Comparison of ENCODE assay signal across 9 cellular contexts in genomic region chr11:67268684-67269268, GRCh38. TPM values are rescaled to one million over a fixed set of nuclear protein-coding genes. Genes with fewer than 3 reads are reported as not detected.
DNase-seq lines count a peak whose midpoint lies in the region; ATAC-seq, FAIRE-seq and TF ChIP-seq lines count a peak whose summit lies in the region.
"Had no signal": no experiment of that assay in that cellular context is flagged by ENCODE, and none has a peak within 500 bp of the region (broad histone marks: within the 10 kb centered on the region; RNA-seq: fewer than 3 reads in every experiment).

No MANE protein-coding gene starts in this region.

- peaks cover 23% of the 10 kb centered on the region for H3K27me3 Mint-ChIP-seq in H9 (ENCODE audit: low read depth)
- H3K27me3 Mint-ChIP-seq in activated CD8-positive, alpha-beta T cell treated with anti-CD3 and anti-CD28 coated beads, Interleukin-2, amount 10 ng/mL, durations not matched to agents 7 days and 5 days (ENCODE audit: low read depth) = no peaks in the 10 kb centered on the region

- H4K5ac ChIP-seq in H9 (ENCODE audit: insufficient read length, low read depth, low read length) = no peak overlapping the region

- WGBS in H9 (ENCODE audit: extremely low coverage, insufficient read length, low lambda C conversion rate) = no CpG with 5 or more reads among the region's 16 CpGs
- WGBS in small intestine, 3 donors = 73 to 77% (median 77%) methylated on average over 16 of the region's 16 CpGs

- no peak overlapping the region for H3K27ac Mint-ChIP-seq in H9
- H3K27ac Mint-ChIP-seq in activated CD8-positive, alpha-beta T cell treated with anti-CD3 and anti-CD28 coated beads, Interleukin-2, amount 10 ng/mL, durations not matched to agents 7 days and 5 days = peak overlapping the region; percentile 99

- peaks cover 8% of the 10 kb centered on the region for H3K23me2 ChIP-seq in H9 (ENCODE audit: insufficient read length, low read depth, low read length, poor library complexity, severe bottlenecking)

- H2BK12ac ChIP-seq in H9 (ENCODE audit: insufficient read length, low read depth, low read length) = no peak overlapping the region

- H3K4me1 ChIP-seq in H9 (ENCODE audit: insufficient read depth, low read length) = peaks cover 12% of the 10 kb centered on the region
- peaks cover 48 to 72% of the 10 kb centered on the region in 2 donors for H3K4me1 ChIP-seq in kidney (ENCODE audit: control insufficient read depth in 1 of 2, insufficient read depth in 1 of 2, low read depth in 1 of 2, low read length in 2 of 2)
- H3K4me1 ChIP-seq in small intestine (ENCODE audit: control insufficient read depth in 2 of 2, insufficient read depth in 1 of 2, low read depth in 1 of 2, low read length in 1 of 2) = peaks cover 12 to 15% of the 10 kb centered on the region in 2 donors

- no peak overlapping the region for H2BK120ac ChIP-seq in H9 (ENCODE audit: low read depth, low read length, poor library complexity, severe bottlenecking)

- no peaks in the 10 kb centered on the region for H3K9me3 Mint-ChIP-seq in H9
- no peaks in the 10 kb centered on the region for H3K9me3 Mint-ChIP-seq in activated CD8-positive, alpha-beta T cell treated with anti-CD3 and anti-CD28 coated beads, Interleukin-2, amount 10 ng/mL, durations not matched to agents 7 days and 5 days (ENCODE audit: insufficient read depth)

- H2AFZ ChIP-seq in H9 (ENCODE audit: low read length) = no peak overlapping the region

- peaks cover 12% of the 10 kb centered on the region; the same call in 1 of the 2 replicates for H3K79me2 ChIP-seq in H9 (ENCODE audit: insufficient read depth, low read length)

- CTCF ChIA-PET in activated CD8-positive, alpha-beta T cell treated with anti-CD3 and anti-CD28 coated beads, Interleukin-2, amount 10 ng/mL, durations not matched to agents 7 days and 5 days (lab: Charles Lee) = interaction anchor here (1.0 to 7.4 kb wide), 9 partner anchors 8 to 133 kb away, joined by 3 to 60 read pairs (median 5); partner anchors contain the start of genes ANKRD13D and PPP1CA

- H3K4me2 ChIP-seq in H9 (ENCODE audit: insufficient read depth, insufficient read length, low read length) = no peak overlapping the region

- POLR2A ChIA-PET in activated CD8-positive, alpha-beta T cell treated with anti-CD3 and anti-CD28 coated beads, Interleukin-2, amount 10 ng/mL, durations not matched to agents 7 days and 5 days (lab: Charles Lee) = interaction anchor here (0.9 to 8.1 kb wide), 8 partner anchors 8 to 84 kb away, joined by 4 to 201 read pairs (median 14); partner anchors contain the start of genes ANKRD13D and POLD4

- H2BK5ac ChIP-seq in H9 (ENCODE audit: insufficient read length, low read length) = no peak overlapping the region

- H3K36me3 Mint-ChIP-seq in H9 (ENCODE audit: insufficient read depth in 1 of 3, low read depth in 3 of 3) = peaks cover 0 to 11% (median 10%) of the 10 kb centered on the region in 3 experiments; a peak in 5 of 7 replicates
- H3K36me3 Mint-ChIP-seq in activated CD8-positive, alpha-beta T cell treated with anti-CD3 and anti-CD28 coated beads, Interleukin-2, amount 10 ng/mL, durations not matched to agents 7 days and 5 days (ENCODE audit: low read depth) = peaks cover 66% of the 10 kb centered on the region

- intact Hi-C loops in kidney (cut with DNase I) = loop anchor here (5.0 kb wide), 1 partner anchor 49 kb away; no protein-coding TSS in a partner anchor

- H2BK20ac ChIP-seq in H9 (ENCODE audit: low read depth, low read length, poor library complexity, severe bottlenecking) = no peak overlapping the region

- H3K36me3 ChIP-seq in kidney (ENCODE audit: control insufficient read depth in 1 of 2, insufficient read depth in 2 of 2, low read length in 2 of 2) (peaks cover 2 to 5% of the 10 kb centered on the region in 2 donors), small intestine (ENCODE audit: control insufficient read depth in 2 of 2, insufficient read depth in 2 of 2, low read length in 2 of 2) (peaks cover 2 to 3% of the 10 kb centered on the region in 2 donors)

- H3K4ac ChIP-seq in H9 (ENCODE audit: low read depth, low read length) = no peak overlapping the region

- H3K9ac ChIP-seq in H9 (ENCODE audit: extremely low read depth, insufficient read length, low read length) (no peak overlapping the region), kidney (ENCODE audit: low read length in 2 of 2) (no peak overlapping the region)

- H4K8ac ChIP-seq in H9 (replicated peaks; ENCODE audit: insufficient read length, low read depth, low read length) = no peak overlapping the region

- TF ChIP-seq CTCF in H9 (conservative IDR thresholded peaks at IDR 0.05) = no peak
- no peak for TF ChIP-seq CTCF in kidney (IDR thresholded peaks at IDR 0.05; ENCODE audit: borderline replicate concordance, extremely low read depth, insufficient read depth)
- TF ChIP-seq CTCF in foreskin fibroblast (IDR thresholded peaks at IDR 0.05; ENCODE audit: low read depth, low read length) = no peak

- no peak overlapping the region for H3K18ac ChIP-seq in H9 (ENCODE audit: insufficient read length, low read depth, low read length)

- no peak for ATAC-seq in activated CD8-positive, alpha-beta T cell treated with anti-CD3 and anti-CD28 coated beads, Interleukin-2, amount 10 ng/mL, durations not matched to agents 7 days and 5 days
- ATAC-seq in HG03439 (IDR thresholded peaks at IDR 0.05; ENCODE audit: unreplicated experiment) = no peak

- H3K27ac ChIP-seq in H9 (ENCODE audit: insufficient read length, low read depth, low read length) (no peak overlapping the region), kidney (ENCODE audit: low read depth in 2 of 2, low read length in 2 of 2) (peak overlapping the region in 1 of 2 donors; percentile 80), small intestine (ENCODE audit: low read depth in 1 of 2, low read length in 1 of 2) (peak overlapping the region; percentile 73 to 93)

- DNase-seq in H9 (no peak), kidney (peak; percentile 71), small intestine (no peak), foreskin fibroblast (no peak), superior temporal gyrus (ENCODE audit: extremely low spot score) (no peak), nucleus accumbens (lab: John Stamatoyannopoulos, UW) (no peak)
- DNase-seq in activated CD8-positive, alpha-beta T cell treated with anti-CD3 and anti-CD28 coated beads, Interleukin-2, amount 10 ng/mL, durations not matched to agents 7 days and 5 days = no peak

- H4K91ac ChIP-seq in H9 (ENCODE audit: insufficient read length, low read depth, low read length) = no peak overlapping the region

- H3K56ac ChIP-seq in H9 (ENCODE audit: insufficient read length, low read depth, low read length) = no peak overlapping the region

- H3K27me3 ChIP-seq in H9 (ENCODE audit: insufficient read depth, low read length) (no peaks in the 10 kb centered on the region; the same call in 1 of the 2 replicates), small intestine (ENCODE audit: control insufficient read depth in 2 of 2, insufficient read depth in 2 of 2, low read length in 2 of 2) (no peaks in the 10 kb centered on the region)

- H3K4me3 ChIP-seq in kidney (ENCODE audit: low read length in 2 of 2) (no peak overlapping the region), small intestine (ENCODE audit: low read depth in 1 of 2, low read length in 2 of 2) (peak overlapping the region in 1 of 2 donors; percentile 25), foreskin fibroblast (ENCODE audit: low read depth in 1 of 2, low read length in 2 of 2) (no peak overlapping the region)

- no peak overlapping the region for H2BK15ac ChIP-seq in H9 (ENCODE audit: low read depth, low read length)

- no peak overlapping the region for H3K23ac ChIP-seq in H9 (ENCODE audit: insufficient read length, low read depth, low read length)

- H3K4me1 Mint-ChIP-seq in H9 = peaks cover 31 to 37% of the 10 kb centered on the region in 2 experiments
- H3K4me1 Mint-ChIP-seq in activated CD8-positive, alpha-beta T cell treated with anti-CD3 and anti-CD28 coated beads, Interleukin-2, amount 10 ng/mL, durations not matched to agents 7 days and 5 days (ENCODE audit: low read depth) = peaks cover 74% of the 10 kb centered on the region

- peaks cover 3% of the 10 kb centered on the region for H4K20me1 ChIP-seq in H9 (ENCODE audit: control insufficient read depth, insufficient read depth, insufficient read length)

- H3K14ac ChIP-seq in H9 (ENCODE audit: insufficient read depth, low read length) = no peak overlapping the region

- H3T11ph ChIP-seq in H9 (ENCODE audit: low read length) = no peak overlapping the region

- H3K9me3 ChIP-seq in H9 (ENCODE audit: control insufficient read depth, low read depth, low read length) (no peaks in the 10 kb centered on the region), kidney (ENCODE audit: control insufficient read depth in 1 of 2, low read length in 2 of 2) (no peaks in the 10 kb centered on the region), small intestine (ENCODE audit: control insufficient read depth, low read depth) (no peaks in the 10 kb centered on the region)

- H3K4me3 Mint-ChIP-seq in H9 = peak overlapping the region; percentile 88 to 96; a peak in 4 of 5 replicates
- H3K4me3 Mint-ChIP-seq in activated CD8-positive, alpha-beta T cell treated with anti-CD3 and anti-CD28 coated beads, Interleukin-2, amount 10 ng/mL, durations not matched to agents 7 days and 5 days = peak overlapping the region; percentile 98

- H3K79me1 ChIP-seq in H9 (ENCODE audit: insufficient read depth, low read depth, low read length, poor library complexity, severe bottlenecking) = no peaks in the 10 kb centered on the region

- no peak overlapping the region for H2AK5ac ChIP-seq in H9 (ENCODE audit: insufficient read length, low read length)

- FAIRE-seq in kidney (lab: Jason Lieb, UNC) = no peak
- FAIRE-seq in small intestine (lab: Jason Lieb, UNC) = no peak
- FAIRE-seq: urothelium cell line had no signal

RNA-seq across cellular contexts. Expression of gene GRK2, which starts 2.5 kb away (rescaled TPM):
- total RNA-seq in H9 (2021) (55.5 and 56.3 TPM in 2 replicates), kidney (80.8 TPM)
- total RNA-seq in activated CD8-positive, alpha-beta T cell treated with anti-CD3 and anti-CD28 coated beads, Interleukin-2, amount 10 ng/mL, durations not matched to agents 7 days and 5 days = 100 to 1,000 TPM; 338 to 348 TPM
- polyA plus RNA-seq in kidney (ENCODE audit: insufficient read depth, low read depth, low replicate concordance) (28.2 TPM), small intestine (100 to 1,000 TPM in 2 of 3 donors, 10 to 100 TPM in 1; 97.4 to 153 (median 106) TPM)

RNA-seq across cellular contexts. Expression of gene ANKRD13D, which starts 20.3 kb away (rescaled TPM):
- total RNA-seq in H9 (2021) = 40.9 and 42.1 TPM in 2 replicates
- 100 to 1,000 TPM; 179 to 189 TPM for total RNA-seq in activated CD8-positive, alpha-beta T cell treated with anti-CD3 and anti-CD28 coated beads, Interleukin-2, amount 10 ng/mL, durations not matched to agents 7 days and 5 days
- total RNA-seq in kidney = 68.3 TPM
- polyA plus RNA-seq in kidney (ENCODE audit: insufficient read depth, low read depth, low replicate concordance) = 21.9 TPM
- polyA plus RNA-seq in small intestine = 10 to 100 TPM in 2 of 3 donors, 1 to 10 TPM in 1; 7.8 to 24.1 (median 16.2) TPM

RNA-seq across cellular contexts. Expression of gene SSH3, which starts 34.6 kb away (rescaled TPM):
- total RNA-seq in H9 (2021) (42.2 and 44.2 TPM in 2 replicates), kidney (68.9 TPM)
- 10 to 100 TPM; 12.0 to 13.0 TPM for total RNA-seq in activated CD8-positive, alpha-beta T cell treated with anti-CD3 and anti-CD28 coated beads, Interleukin-2, amount 10 ng/mL, durations not matched to agents 7 days and 5 days
- polyA plus RNA-seq in kidney (ENCODE audit: insufficient read depth, low read depth, low replicate concordance) (25.0 TPM), small intestine (10 to 100 TPM; 27.5 to 55.2 (median 29.7) TPM)
